Comparison of ENCODE assay signal across 8 cellular contexts in the genomic region with DNA sequence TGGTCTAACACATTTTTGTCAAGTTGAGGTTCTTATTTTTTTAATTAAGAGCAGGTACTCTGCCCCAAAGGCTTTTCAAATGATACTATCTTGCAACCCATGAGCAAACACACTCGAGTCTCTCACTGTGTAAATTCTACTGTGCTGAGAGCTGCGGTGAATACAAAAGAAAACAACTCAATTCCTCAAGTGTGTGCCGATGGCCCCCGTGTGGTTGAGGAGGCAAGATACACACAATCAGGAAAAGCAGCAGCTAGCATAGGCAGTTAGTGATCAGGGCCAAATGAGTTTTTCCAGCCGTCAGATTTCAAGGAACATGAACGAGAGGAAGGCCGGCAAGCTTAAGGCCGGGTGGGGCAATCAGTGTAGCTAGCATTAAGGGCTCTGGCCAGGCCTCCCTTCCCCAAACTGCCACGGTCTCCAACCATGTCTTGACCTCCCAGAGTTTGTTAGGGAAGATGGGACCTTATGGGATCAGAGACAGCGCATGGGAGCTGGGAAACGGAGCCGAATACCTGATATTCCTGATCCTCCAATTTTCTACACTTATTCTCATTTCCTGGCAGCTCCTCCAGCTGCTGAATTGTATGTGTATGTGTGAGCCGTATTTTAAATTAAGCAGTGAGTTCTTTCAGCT. TPM values are rescaled to one million over a fixed set of nuclear protein-coding genes. Genes with fewer than 3 reads are reported as not detected.
A peak's percentile ranks its signal among the peaks of the same experiment; 100 is the strongest.
DNase-seq lines count a peak whose midpoint lies in the region; ATAC-seq and TF ChIP-seq lines count a peak whose summit lies in the region.

No MANE protein-coding gene starts in this region.

- TF ChIP-seq CTCF in brain (conservative IDR thresholded peaks at IDR 0.05), result peak; percentile 66 to 73

- DNase-seq in DMS53 treated with DMSO at 0.1 percent for 48 hours (lab: John Stamatoyannopoulos, UW; ENCODE audit: unreplicated experiment) (peak; percentile 68), NCI-H1092 (lab: John Stamatoyannopoulos, UW) (peak; percentile 44), medulla oblongata (ENCODE audit: extremely low spot score) (peak; percentile 46)
- DNase-seq in activated T-cell treated with anti-CD3 and anti-CD28 coated beads, Interleukin-2, amount 50 U/mL, for 1 hour, result no peak
- no peak for DNase-seq in activated T-helper 2 cell treated with anti-CD3 and anti-CD28 coated beads, Interferon-gamma antibody, Interleukin-2, Interleukin-4, amounts not matched to agents 10 μg/mL and 5 μg/mL and 100 μg/mL, durations not matched to agents 14 hours and 24 hours and 36 hours (ENCODE audit: low spot score)
- no peak for DNase-seq in central memory CD4-positive, alpha-beta T cell

- no peaks in the 10 kb centered on the region for H3K36me3 Mint-ChIP-seq in brain
- no peaks in the 10 kb centered on the region for H3K36me3 Mint-ChIP-seq in activated T-helper 2 cell treated with anti-CD3 and anti-CD28 coated beads, Interferon-gamma antibody, Interleukin-2, Interleukin-4, amounts not matched to agents 10 μg/mL and 5 μg/mL and 100 μg/mL, durations not matched to agents 14 hours and 24 hours and 36 hours (ENCODE audit: low read depth)

- H3K27me3 Mint-ChIP-seq in brain, result no peaks in the 10 kb centered on the region
- H3K27me3 Mint-ChIP-seq in activated T-helper 2 cell treated with anti-CD3 and anti-CD28 coated beads, Interferon-gamma antibody, Interleukin-2, Interleukin-4, amounts not matched to agents 10 μg/mL and 5 μg/mL and 100 μg/mL, durations not matched to agents 14 hours and 24 hours and 36 hours (ENCODE audit: low read depth), result peaks cover 3% of the 10 kb centered on the region

- H3K4me1 Mint-ChIP-seq in brain, result peaks cover 81% of the 10 kb centered on the region
- peaks cover 2% of the 10 kb centered on the region for H3K4me1 Mint-ChIP-seq in activated T-helper 2 cell treated with anti-CD3 and anti-CD28 coated beads, Interferon-gamma antibody, Interleukin-2, Interleukin-4, amounts not matched to agents 10 μg/mL and 5 μg/mL and 100 μg/mL, durations not matched to agents 14 hours and 24 hours and 36 hours (ENCODE audit: low read depth)

- H3K4me3 Mint-ChIP-seq in brain, result peak overlapping the region in 3 of 5 experiments; percentile 53 to 76 (median 73)
- H3K4me3 Mint-ChIP-seq in activated T-helper 2 cell treated with anti-CD3 and anti-CD28 coated beads, Interferon-gamma antibody, Interleukin-2, Interleukin-4, amounts not matched to agents 10 μg/mL and 5 μg/mL and 100 μg/mL, durations not matched to agents 14 hours and 24 hours and 36 hours (ENCODE audit: low read depth), result no peak overlapping the region

- ATAC-seq in HG03432 (IDR thresholded peaks at IDR 0.05; ENCODE audit: unreplicated experiment), result no peak

- peak overlapping the region in 4 of 5 experiments; percentile 88 to 96 (median 94) for H3K27ac Mint-ChIP-seq in brain
- H3K27ac Mint-ChIP-seq in activated T-helper 2 cell treated with anti-CD3 and anti-CD28 coated beads, Interferon-gamma antibody, Interleukin-2, Interleukin-4, amounts not matched to agents 10 μg/mL and 5 μg/mL and 100 μg/mL, durations not matched to agents 14 hours and 24 hours and 36 hours, result no peak overlapping the region

- intact Hi-C loops in activated T-helper 2 cell treated with anti-CD3 and anti-CD28 coated beads, Interferon-gamma antibody, Interleukin-2, Interleukin-4, amounts not matched to agents 10 μg/mL and 5 μg/mL and 100 μg/mL, durations not matched to agents 14 hours and 24 hours and 36 hours (cut with micrococcal nuclease), result no loop called here

- H3K9me3 Mint-ChIP-seq in brain, result no peaks in the 10 kb centered on the region
- H3K9me3 Mint-ChIP-seq in activated T-helper 2 cell treated with anti-CD3 and anti-CD28 coated beads, Interferon-gamma antibody, Interleukin-2, Interleukin-4, amounts not matched to agents 10 μg/mL and 5 μg/mL and 100 μg/mL, durations not matched to agents 14 hours and 24 hours and 36 hours, result no peaks in the 10 kb centered on the region

RNA-seq across cellular contexts. Expression of gene RTL9, which starts 59.7 kb away (rescaled TPM):
- polyA plus RNA-seq in brain (ENCODE audit: insufficient read depth, low read depth, low replicate concordance), result 0.44 TPM
- total RNA-seq in activated T-helper 2 cell treated with anti-CD3 and anti-CD28 coated beads, Interferon-gamma antibody, Interleukin-2, Interleukin-4, amounts not matched to agents 10 μg/mL and 5 μg/mL and 100 μg/mL, durations not matched to agents 14 hours and 24 hours and 36 hours, result not detected in 2 replicates

Comparison
In these comparisons a context has a peak if more than half of its experiments do, and no peak if none do; other contexts are left out.
1. DNase-seq: peak in DMS53 treated with DMSO at 0.1 percent for 48 hours (single experiment), NCI-H1092 (single experiment) and medulla oblongata (single experiment); none in activated T-cell treated with anti-CD3 and anti-CD28 coated beads, Interleukin-2, amount 50 U/mL, for 1 hour (single experiment), activated T-helper 2 cell treated with anti-CD3 and anti-CD28 coated beads, Interferon-gamma antibody, Interleukin-2, Interleukin-4, amounts not matched to agents 10 μg/mL and 5 μg/mL and 100 μg/mL, durations not matched to agents 14 hours and 24 hours and 36 hours (single experiment) and central memory CD4-positive, alpha-beta T cell (single experiment).